ENCODE assay signal across 13 cellular contexts in genomic region chr4:108483077-108483476, GRCh38.
DNase-seq lines count a peak whose midpoint lies in the region; ATAC-seq and TF ChIP-seq lines count a peak whose summit lies in the region.
"Had no signal": no experiment of that assay in that cellular context is flagged by ENCODE, and none has a peak within 500 bp of the region (broad histone marks: within the 10 kb centered on the region; RNA-seq: fewer than 3 reads in every experiment).

No MANE protein-coding gene starts in this region.

- intact Hi-C loops in left cardiac atrium (cut with DNase I): no loop called here

- no peaks in the 10 kb centered on the region for H3K36me3 Mint-ChIP-seq in activated naive CD4-positive, alpha-beta T cell treated with anti-CD3 and anti-CD28 coated beads, Interleukin-2, amount 50 U/mL, for 24 hours
- no peaks in the 10 kb centered on the region for H3K36me3 Mint-ChIP-seq in osteocyte (ENCODE audit: unreplicated experiment)

- H3K9me3 Mint-ChIP-seq in activated naive CD4-positive, alpha-beta T cell treated with anti-CD3 and anti-CD28 coated beads, Interleukin-2, amount 50 U/mL, for 24 hours: no peaks in the 10 kb centered on the region
- no peaks in the 10 kb centered on the region for H3K9me3 Mint-ChIP-seq in osteocyte (ENCODE audit: unreplicated experiment)

- peak; percentile 67 to 68 for ATAC-seq in activated CD4-positive, CD25-positive, alpha-beta regulatory T cell treated with anti-CD3 and anti-CD28 coated beads, Interleukin-2, amount 50 U/mL, for 24 hours
- no peak for ATAC-seq in left cardiac atrium
- ATAC-seq: left colon had no signal

- peak overlapping the region; percentile 43 for H3K27ac Mint-ChIP-seq in activated naive CD4-positive, alpha-beta T cell treated with anti-CD3 and anti-CD28 coated beads, Interleukin-2, amount 50 U/mL, for 24 hours
- H3K27ac Mint-ChIP-seq in osteocyte (ENCODE audit: unreplicated experiment): no peak overlapping the region

- DNase-seq in activated CD4-positive, CD25-positive, alpha-beta regulatory T cell treated with anti-CD3 and anti-CD28 coated beads, Interleukin-2, amount 50 U/mL, for 72 hours: no peak
- DNase-seq in NCI-H69 (lab: John Stamatoyannopoulos, UW) (peak; percentile 14), retina (peak; percentile 6), cerebellar nuclear complex (lab: John Stamatoyannopoulos, UW) (no peak), osteocyte (ENCODE audit: extremely low spot score, unreplicated experiment) (no peak), left cardiac atrium (no peak)
- DNase-seq: DMS 273 treated with DMSO at 0.1 percent for 48 hours, foreskin melanocyte, left colon, NCI-H1694 treated with DMSO at 0.1 percent for 48 hours, SW 1271 had no signal

- H3K27me3 Mint-ChIP-seq in activated naive CD4-positive, alpha-beta T cell treated with anti-CD3 and anti-CD28 coated beads, Interleukin-2, amount 50 U/mL, for 24 hours: no peaks in the 10 kb centered on the region
- no peaks in the 10 kb centered on the region for H3K27me3 Mint-ChIP-seq in osteocyte (ENCODE audit: unreplicated experiment)

- TF ChIP-seq CTCF in osteocyte (IDR thresholded peaks at IDR 0.05): no peak

- H3K4me3 Mint-ChIP-seq in activated naive CD4-positive, alpha-beta T cell treated with anti-CD3 and anti-CD28 coated beads, Interleukin-2, amount 50 U/mL, for 24 hours: peak overlapping the region; percentile 69
- no peak overlapping the region for H3K4me3 Mint-ChIP-seq in osteocyte (ENCODE audit: unreplicated experiment)

- H3K4me1 Mint-ChIP-seq in activated naive CD4-positive, alpha-beta T cell treated with anti-CD3 and anti-CD28 coated beads, Interleukin-2, amount 50 U/mL, for 24 hours: peaks cover 42% of the 10 kb centered on the region
- H3K4me1 Mint-ChIP-seq in osteocyte (ENCODE audit: unreplicated experiment): peaks cover 5% of the 10 kb centered on the region

Comparison
In these comparisons a context has a peak if more than half of its experiments do, and no peak if none do; other contexts are left out.
1. ATAC-seq: peak in activated CD4-positive, CD25-positive, alpha-beta regulatory T cell treated with anti-CD3 and anti-CD28 coated beads, Interleukin-2, amount 50 U/mL, for 24 hours (2 of 2); none in left cardiac atrium (0 of 2).
2. DNase-seq: peak in NCI-H69 (single experiment) and retina (single experiment); none in activated CD4-positive, CD25-positive, alpha-beta regulatory T cell treated with anti-CD3 and anti-CD28 coated beads, Interleukin-2, amount 50 U/mL, for 72 hours (single experiment), cerebellar nuclear complex (0 of 2), osteocyte (single experiment) and left cardiac atrium (single experiment).